In genomic region chr3:11640009-11640673, GRCh38 we compare ENCODE assay signal across 9 cellular contexts. TPM values are rescaled to one million over a fixed set of nuclear protein-coding genes. Genes with fewer than 3 reads are reported as not detected.
DNase-seq lines count a peak whose midpoint lies in the region; ATAC-seq and TF ChIP-seq lines count a peak whose summit lies in the region.
"Had no signal": no experiment of that assay in that cellular context is flagged by ENCODE, and none has a peak within 500 bp of the region (broad histone marks: within the 10 kb centered on the region; RNA-seq: fewer than 3 reads in every experiment).

No MANE protein-coding gene starts in this region.

- no peaks in the 10 kb centered on the region for H3K9me3 ChIP-seq in tibial artery

- in situ Hi-C loops in GM13976 (cut with MboI; ENCODE audit: low sequenced_read_pairs, unreplicated experiment), result no loop called here

- TF ChIP-seq CTCF in tibial artery (IDR thresholded peaks at IDR 0.05), result no peak
- no peak for TF ChIP-seq CTCF in GM13976 (IDR thresholded peaks at IDR 0.05; ENCODE audit: borderline replicate concordance, control extremely low read depth, extremely low read depth, insufficient read depth, missing control alignments)

- H3K27ac Mint-ChIP-seq in activated naive CD4-positive, alpha-beta T cell treated with anti-CD3 and anti-CD28 coated beads for 36 hours, result no peak overlapping the region
- H3K27ac Mint-ChIP-seq in activated naive CD8-positive, alpha-beta T cell, result peak overlapping the region; percentile 69
- no peak overlapping the region for H3K27ac Mint-ChIP-seq in memory B cell

- no peaks in the 10 kb centered on the region for H3K36me3 ChIP-seq in tibial artery

- ATAC-seq in memory B cell (ENCODE audit: low read depth), result no peak
- no peak for ATAC-seq in sciatic nerve
- ATAC-seq in GM21390 (IDR thresholded peaks at IDR 0.05; ENCODE audit: unreplicated experiment), result no peak

- H3K4me1 Mint-ChIP-seq in activated naive CD4-positive, alpha-beta T cell treated with anti-CD3 and anti-CD28 coated beads for 36 hours (ENCODE audit: low read depth), result peaks cover 63% of the 10 kb centered on the region
- H3K4me1 Mint-ChIP-seq in activated naive CD8-positive, alpha-beta T cell (ENCODE audit: low read depth), result peaks cover 72% of the 10 kb centered on the region
- peaks cover 33% of the 10 kb centered on the region for H3K4me1 Mint-ChIP-seq in memory B cell

- no peaks in the 10 kb centered on the region for H3K36me3 Mint-ChIP-seq in activated naive CD4-positive, alpha-beta T cell treated with anti-CD3 and anti-CD28 coated beads for 36 hours (ENCODE audit: low read depth)
- peaks cover 4% of the 10 kb centered on the region for H3K36me3 Mint-ChIP-seq in activated naive CD8-positive, alpha-beta T cell
- no peaks in the 10 kb centered on the region for H3K36me3 Mint-ChIP-seq in memory B cell

- CTCF ChIA-PET in activated naive CD4-positive, alpha-beta T cell treated with anti-CD3 and anti-CD28 coated beads for 36 hours (lab: Charles Lee), result interaction anchor here (0.7 to 1.1 kb wide), 2 partner anchors 9 to 137 kb away, joined by 3 to 8 read pairs; no protein-coding TSS in a partner anchor

- peak overlapping the region; percentile 88 to 95 for H3K27ac ChIP-seq in tibial artery

- peak overlapping the region; percentile 22 for H3K4me3 Mint-ChIP-seq in activated naive CD4-positive, alpha-beta T cell treated with anti-CD3 and anti-CD28 coated beads for 36 hours
- H3K4me3 Mint-ChIP-seq in activated naive CD8-positive, alpha-beta T cell, result peak overlapping the region; percentile 98
- peak overlapping the region; percentile 43 for H3K4me3 Mint-ChIP-seq in memory B cell

- H3K27me3 Mint-ChIP-seq in activated naive CD4-positive, alpha-beta T cell treated with anti-CD3 and anti-CD28 coated beads for 36 hours (ENCODE audit: low read depth), result no peaks in the 10 kb centered on the region
- no peaks in the 10 kb centered on the region for H3K27me3 Mint-ChIP-seq in activated naive CD8-positive, alpha-beta T cell
- H3K27me3 Mint-ChIP-seq in memory B cell, result no peaks in the 10 kb centered on the region

- H3K4me3 ChIP-seq in tibial artery, result peak overlapping the region in 1 of 2 donors; percentile 82

- H3K9me3 Mint-ChIP-seq in activated naive CD4-positive, alpha-beta T cell treated with anti-CD3 and anti-CD28 coated beads for 36 hours, result no peaks in the 10 kb centered on the region
- H3K9me3 Mint-ChIP-seq in activated naive CD8-positive, alpha-beta T cell (ENCODE audit: low read depth), result no peaks in the 10 kb centered on the region
- no peaks in the 10 kb centered on the region for H3K9me3 Mint-ChIP-seq in memory B cell

- intact Hi-C loops in activated naive CD4-positive, alpha-beta T cell treated with anti-CD3 and anti-CD28 coated beads for 36 hours (cut with micrococcal nuclease), result loop anchor here (5.0 to 10.0 kb wide), 3 partner anchors 58 to 1785 kb away; partner anchors contain the start of gene NUP210
- intact Hi-C loops in tibial artery (cut with DNase I; ENCODE audit: low total_unique reads) (loop anchor here (10.0 kb wide), 1 partner anchor 75 kb away; no protein-coding TSS in a partner anchor), sciatic nerve (cut with DNase I) (no loop called here)

- no peaks in the 10 kb centered on the region for H3K27me3 ChIP-seq in tibial artery

- peaks cover 8 to 70% (median 52%) of the 10 kb centered on the region in 4 donors for H3K4me1 ChIP-seq in tibial artery

- DNase-seq in activated naive CD4-positive, alpha-beta T cell treated with anti-CD3 and anti-CD28 coated beads for 36 hours, result no peak
- DNase-seq in activated naive CD4-positive, alpha-beta T cell (lab: John Stamatoyannopoulos, UW), result no peak
- no peak for DNase-seq in memory B cell (ENCODE audit: low spot score in 2 of 2)
- DNase-seq in tibial artery, result no peak
- no peak for DNase-seq in sciatic nerve (ENCODE audit: low spot score)
- DNase-seq in GM13976 (ENCODE audit: low spot score), result no peak
- DNase-seq: NCI-H1105 treated with DMSO at 0.1 percent for 48 hours had no signal

RNA-seq across cellular contexts. Expression of gene VGLL4, which starts 3.6 kb away (rescaled TPM):
- total RNA-seq in activated naive CD4-positive, alpha-beta T cell treated with anti-CD3 and anti-CD28 coated beads for 36 hours, result 1 to 10 TPM; 6.3 to 7.7 TPM
- 96.5 TPM for total RNA-seq in sciatic nerve

Comparison
In these comparisons a context has a peak if more than half of its experiments do, and no peak if none do; other contexts are left out.
1. H3K4me3 Mint-ChIP-seq: peak in every context shown above with its lines; median percentile 98 in activated naive CD8-positive, alpha-beta T cell; 43 in memory B cell; 22 in activated naive CD4-positive, alpha-beta T cell treated with anti-CD3 and anti-CD28 coated beads for 36 hours.
2. RNA of gene VGLL4, which starts 3.6 kb away (total RNA-seq): 96.5 TPM in sciatic nerve (single experiment); 6.3 to 7.7 TPM in activated naive CD4-positive, alpha-beta T cell treated with anti-CD3 and anti-CD28 coated beads for 36 hours; every median in the first group is over 10 times any median in the second.